ENCODE assay signal across 1 cellular context in genomic region chr20:53937330-53937729, GRCh38.
TF ChIP-seq lines count a peak whose summit lies in the region.

No MANE protein-coding gene starts in this region.

TF ChIP-seq in H1, 55 proteins besides CTCF, POLR2A, EP300 and RAD21:
- no peak for TF ChIP-seq POU5F1 (IDR thresholded peaks at IDR 0.05; ENCODE audit: low read depth, low read length)
- TF ChIP-seq CBX8 (IDR thresholded peaks at IDR 0.05; ENCODE audit: borderline replicate concordance, low read depth, low read length), result no peak
- TF ChIP-seq KDM1A (IDR thresholded peaks at IDR 0.05; ENCODE audit: borderline replicate concordance, low read length), result no peak
- TF ChIP-seq BCL11A (IDR thresholded peaks at IDR 0.05; ENCODE audit: low read depth in 2 of 2, low read length in 2 of 2), result no peak
- no peak for TF ChIP-seq EZH2 (IDR thresholded peaks at IDR 0.05; ENCODE audit: low read depth, low read length, severe bottlenecking)
- TF ChIP-seq HDAC2 (IDR thresholded peaks at IDR 0.05; ENCODE audit: borderline replicate concordance in 1 of 2, low read depth in 2 of 2, low read length in 2 of 2), result no peak
- no peak for TF ChIP-seq SIN3A (conservative IDR thresholded peaks at IDR 0.05 in 1 of 2, IDR thresholded peaks at IDR 0.05 in 1 of 2; ENCODE audit: low read depth in 1 of 2, low read length in 2 of 2)
- no peak for TF ChIP-seq YY1 (IDR thresholded peaks at IDR 0.05; ENCODE audit: low read depth, low read length)
- no peak for TF ChIP-seq SRF (IDR thresholded peaks at IDR 0.05; ENCODE audit: low read depth, low read length)
TF ChIP-seq in H1: peak in this region for 0.
